35 cellular contexts compared by ENCODE assay signal in genomic region chr16:61987474-61988012, GRCh38. TPM values are rescaled to one million over a fixed set of nuclear protein-coding genes. Genes with fewer than 3 reads are reported as not detected.
"Had no signal": no experiment of that assay in that cellular context is flagged by ENCODE, and none has a peak within 500 bp of the region (broad histone marks: within the 10 kb centered on the region; RNA-seq: fewer than 3 reads in every experiment).

No MANE protein-coding gene starts in this region.

- ATAC-seq: activated CD4-positive, CD25-positive, alpha-beta regulatory T cell treated with anti-CD3 and anti-CD28 coated beads, Interleukin-2, amount 50 U/mL, for 24 hours; activated CD8-positive, alpha-beta memory T cell treated with anti-CD3 and anti-CD28 coated beads, Interleukin-2, amount 10 ng/mL, durations not matched to agents 7 days and 5 days; activated CD8-positive, alpha-beta T cell treated with anti-CD3 and anti-CD28 coated beads for 36 hours; activated naive CD8-positive, alpha-beta T cell treated with anti-CD3 and anti-CD28 coated beads, Interleukin-2, amount 50 U/mL, for 24 hours; body of pancreas; esophagus mucosa; T-helper 17 cell had no signal

- FAIRE-seq: colon, endometrium, endothelial cell of umbilical vein, frontal cortex had no signal

- H3K4me1 ChIP-seq: adrenal gland, body of pancreas had no signal

- H3K9me3 ChIP-seq: adrenal gland, body of pancreas had no signal

- DNase-seq: activated B cell treated with CpG ODN at 0.5 μM for 24 hours; activated CD4-positive, alpha-beta T cell treated with anti-CD3 and anti-CD28 coated beads for 48 hours; activated CD4-positive, alpha-beta T cell treated with anti-CD3 and anti-CD28 coated beads, Interleukin-2, amount 50 U/mL, for 1 hour; activated CD4-positive, alpha-beta T cell treated with anti-CD3 and anti-CD28 coated beads, Interleukin-2, amount 50 U/mL, for 48 hours; activated CD8-positive, alpha-beta memory T cell treated with anti-CD3 and anti-CD28 coated beads, Interleukin-2, amount 10 ng/mL, durations not matched to agents 7 days and 5 days; activated CD8-positive, alpha-beta memory T cell treated with anti-CD3 and anti-CD28 coated beads, Interleukin-2, amount 50 U/mL, for 4 hours; activated CD8-positive, alpha-beta T cell treated with anti-CD3 and anti-CD28 coated beads for 36 hours; activated effector memory CD4-positive, alpha-beta T cell treated with anti-CD3 and anti-CD28 coated beads, Interleukin-2, amount 50 U/mL, for 16 hours; activated naive CD4-positive, alpha-beta T cell treated with anti-CD3 and anti-CD28 coated beads for 36 hours; activated naive CD8-positive, alpha-beta T cell treated with anti-CD3 and anti-CD28 coated beads for 36 hours; activated naive CD8-positive, alpha-beta T cell treated with anti-CD3 and anti-CD28 coated beads, Interleukin-2, amount 50 U/mL, for 24 hours; activated T-cell treated with anti-CD3 and anti-CD28 coated beads, Interleukin-2, amount 50 U/mL, for 1 hour; activated T-cell treated with anti-CD3 and anti-CD28 coated beads, Interleukin-2, amount 50 U/mL, for 48 hours; adrenal gland; amygdala; aorta; body of pancreas; caudate nucleus; effector CD8-positive, alpha-beta T cell; foreskin fibroblast; head of caudate nucleus; T-helper 17 cell; T1000; WERI-Rb-1 had no signal

- H3K27ac ChIP-seq: adrenal gland, body of pancreas, epithelial cell of prostate, WERI-Rb-1 had no signal

- H3K36me3 ChIP-seq: adrenal gland, WERI-Rb-1 had no signal

- H3K27me3 ChIP-seq: adrenal gland, body of pancreas had no signal

- H3K4me3 ChIP-seq: adrenal gland, body of pancreas had no signal

RNA-seq across cellular contexts. Expression of gene CDH8, which starts 48.7 kb away (rescaled TPM):
- total RNA-seq: activated CD8-positive, alpha-beta memory T cell treated with anti-CD3 and anti-CD28 coated beads for 36 hours; activated CD8-positive, alpha-beta memory T cell treated with anti-CD3 and anti-CD28 coated beads, Interleukin-2, amount 10 ng/mL, durations not matched to agents 7 days and 5 days; activated CD8-positive, alpha-beta T cell treated with anti-CD3 and anti-CD28 coated beads for 36 hours; activated naive CD4-positive, alpha-beta T cell treated with anti-CD3 and anti-CD28 coated beads for 36 hours; activated naive CD8-positive, alpha-beta T cell treated with anti-CD3 and anti-CD28 coated beads for 36 hours; activated T-helper 1 cell treated with anti-CD3 and anti-CD28 coated beads, Interleukin-12 subunit alpha, Interleukin-12 subunit beta, Interleukin-2, Interleukin-4 antibody, amounts not matched to agents 30 ng/mL and 10 ng/mL and 1 ng/mL, durations not matched to agents 14 hours and 24 hours and 36 hours; activated T-helper 2 cell treated with anti-CD3 and anti-CD28 coated beads, Interferon-gamma antibody, Interleukin-2, Interleukin-4, amounts not matched to agents 10 μg/mL and 5 μg/mL and 100 μg/mL, durations not matched to agents 14 hours and 24 hours and 36 hours; adrenal gland; body of pancreas; dermis microvascular lymphatic vessel endothelial cell; endothelial cell of umbilical vein; T-helper 17 cell had no signal
- polyA plus RNA-seq: endothelial cell of umbilical vein had no signal
